ENCODE assay signal across 1 cellular context in the genomic region with DNA sequence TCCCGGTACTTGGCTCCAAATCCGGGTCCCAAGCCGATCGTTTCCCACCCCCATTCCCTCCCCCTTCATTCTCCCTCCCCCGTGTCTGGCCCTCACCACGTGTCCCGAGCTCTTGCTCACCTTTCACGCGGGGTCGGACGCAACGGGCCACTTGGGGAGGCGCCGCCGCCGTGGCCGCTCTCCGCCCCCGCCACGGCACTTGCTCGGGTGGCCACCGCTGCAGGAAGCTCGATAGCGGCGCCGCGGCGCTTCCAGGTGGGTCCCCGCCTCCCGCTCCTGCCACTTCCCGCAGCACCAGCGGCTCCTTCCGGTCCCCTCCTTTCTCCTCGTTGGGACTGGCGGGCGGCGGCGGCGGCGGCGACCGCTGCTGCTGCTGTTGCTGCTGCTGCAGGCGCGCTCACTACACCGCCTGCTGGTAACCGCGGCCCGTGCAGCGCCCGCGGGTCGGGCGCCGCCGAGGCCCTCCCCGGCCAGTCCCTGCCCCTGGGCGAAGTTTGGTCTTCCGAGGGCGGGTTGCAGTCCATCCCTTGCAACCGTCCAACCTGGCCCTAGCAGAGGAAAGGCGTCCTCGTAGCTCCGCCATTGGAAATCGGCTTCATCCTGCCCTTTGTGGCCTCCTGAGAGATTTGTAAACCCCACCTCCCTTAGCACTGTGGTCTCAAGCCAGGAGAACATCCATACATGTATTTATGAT.
TF ChIP-seq lines count a peak whose summit lies in the region.

No MANE protein-coding gene starts in this region.

TF ChIP-seq in H1, 55 proteins besides CTCF, POLR2A, EP300 and RAD21 (continued from another document):
- TF ChIP-seq, protein P1, sequence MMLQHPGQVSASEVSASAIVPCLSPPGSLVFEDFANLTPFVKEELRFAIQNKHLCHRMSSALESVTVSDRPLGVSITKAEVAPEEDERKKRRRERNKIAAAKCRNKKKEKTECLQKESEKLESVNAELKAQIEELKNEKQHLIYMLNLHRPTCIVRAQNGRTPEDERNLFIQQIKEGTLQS (IDR thresholded peaks at IDR 0.05; ENCODE audit: insufficient read depth, low read depth, low read length): no peak
- TF ChIP-seq, protein P2, sequence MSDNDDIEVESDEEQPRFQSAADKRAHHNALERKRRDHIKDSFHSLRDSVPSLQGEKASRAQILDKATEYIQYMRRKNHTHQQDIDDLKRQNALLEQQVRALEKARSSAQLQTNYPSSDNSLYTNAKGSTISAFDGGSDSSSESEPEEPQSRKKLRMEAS (IDR thresholded peaks at IDR 0.05): peak; percentile 37; the same call in 1 of the 2 replicates
- TF ChIP-seq POLR2AphosphoS5 (IDR thresholded peaks at IDR 0.05; ENCODE audit: low read depth, low read length) (peak; percentile 79), KDM1A (IDR thresholded peaks at IDR 0.05; ENCODE audit: borderline replicate concordance, low read length) (peak; percentile 69), KDM4A (IDR thresholded peaks at IDR 0.05; ENCODE audit: low read depth, low read length, severe bottlenecking) (peak; percentile 37), SP4 (IDR thresholded peaks at IDR 0.05; ENCODE audit: low read length) (no peak; the same call in 1 of the 2 replicates), NRF1 (IDR thresholded peaks at IDR 0.05; ENCODE audit: low read depth, low read length) (0 out of 2 replicates have a peak, but pooled peaks have one; percentile 6), TAF1 (IDR thresholded peaks at IDR 0.05; ENCODE audit: low read depth, low read length) (peak; percentile 66), CTBP2 (IDR thresholded peaks at IDR 0.05; ENCODE audit: borderline replicate concordance, insufficient read depth, insufficient read length, low read length) (no peak), HDAC2 (IDR thresholded peaks at IDR 0.05; ENCODE audit: borderline replicate concordance in 1 of 2, low read depth in 2 of 2, low read length in 2 of 2) (0 out of 4 replicates have a peak, but pooled peaks of 1 of the 2 experiments have one; percentile 50), TBP (IDR thresholded peaks at IDR 0.05; ENCODE audit: low read depth, low read length) (peak; percentile 66; the same call in 1 of the 2 replicates), BRCA1 (IDR thresholded peaks at IDR 0.05; ENCODE audit: low read depth, low read length) (no peak), GTF2F1 (IDR thresholded peaks at IDR 0.05; ENCODE audit: borderline replicate concordance, low read depth, low read length) (0 out of 2 replicates have a peak, but pooled peaks have one; percentile 20), GABPA (IDR thresholded peaks at IDR 0.05; ENCODE audit: borderline replicate concordance, insufficient read depth, low read length) (peak; percentile 73; the same call in 1 of the 2 replicates)
